7 cellular contexts compared by ENCODE assay signal in the genomic region with DNA sequence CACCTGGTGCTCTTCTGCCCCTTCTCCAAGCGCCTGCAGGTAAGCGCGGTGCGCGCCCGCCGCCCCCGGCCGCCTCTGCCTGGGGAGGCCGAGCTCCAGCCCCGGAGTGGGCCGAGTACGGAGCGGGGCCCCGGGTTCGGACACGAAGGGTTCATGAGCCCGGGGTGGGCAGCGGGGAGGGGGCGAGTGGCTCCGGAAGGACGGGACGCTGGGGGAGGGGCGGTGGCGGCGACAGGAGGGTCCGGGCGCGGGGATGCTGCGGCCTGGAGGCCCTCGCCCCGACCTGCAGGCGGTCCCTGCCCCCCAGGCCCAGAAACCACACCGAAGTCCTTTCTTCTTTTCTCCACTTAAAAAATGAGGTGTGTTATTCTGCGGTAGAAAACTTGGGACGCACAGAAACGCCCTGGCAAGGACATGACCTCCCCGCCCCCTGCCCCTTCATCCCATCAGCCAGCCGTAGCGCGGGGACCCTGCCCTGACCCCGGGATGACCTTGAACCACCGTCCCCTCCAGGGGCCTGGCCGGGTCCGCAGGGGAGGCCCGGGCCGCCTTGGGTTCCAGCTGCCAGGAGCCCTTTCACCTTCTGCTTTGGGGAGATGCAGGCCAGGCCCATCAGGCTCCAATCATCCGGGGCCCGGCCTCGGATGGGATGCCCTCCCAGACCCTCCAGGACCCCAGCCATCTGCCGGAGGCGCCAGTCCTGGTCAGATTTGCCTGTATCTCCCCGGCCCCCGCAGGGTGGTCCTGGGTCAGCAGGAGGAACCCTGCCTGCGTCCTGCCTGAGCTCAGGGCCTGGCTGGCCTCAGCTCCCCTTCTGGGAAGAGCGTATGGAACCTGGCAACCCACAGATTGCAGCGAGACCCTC. TPM values are rescaled to one million over a fixed set of nuclear protein-coding genes. Genes with fewer than 3 reads are reported as not detected.
DNase-seq lines count a peak whose midpoint lies in the region; ATAC-seq and TF ChIP-seq lines count a peak whose summit lies in the region.

No MANE protein-coding gene starts in this region.

- peak overlapping the region; percentile 87 for H3K9ac ChIP-seq in NT2/D1 (ENCODE audit: insufficient read length, low read depth)

- TF ChIP-seq CTCF in tibial nerve (IDR thresholded peaks at IDR 0.05): no peak

- intact Hi-C loops in naive thymus-derived CD4-positive, alpha-beta T cell (cut with micrococcal nuclease): no loop called here

- POLR2A ChIA-PET in naive thymus-derived CD4-positive, alpha-beta T cell (lab: Charles Lee): interaction anchor here (1.1 to 2.2 kb wide), 2 partner anchors 12 to 15 kb away, joined by 3 to 11 read pairs; no protein-coding TSS in a partner anchor

- H3K4me1 Mint-ChIP-seq in central memory CD8-positive, alpha-beta T cell: peaks cover 5% of the 10 kb centered on the region
- H3K4me1 Mint-ChIP-seq in memory B cell: peaks cover 13% of the 10 kb centered on the region
- peaks cover 0 to 6% (median 4%) of the 10 kb centered on the region in 7 donors for H3K4me1 Mint-ChIP-seq in naive thymus-derived CD4-positive, alpha-beta T cell

- 11% methylated on average over 32 to 49 of the region's 57 CpGs for WGBS in tibial nerve, 2 donors

- H3K27ac Mint-ChIP-seq in central memory CD8-positive, alpha-beta T cell (ENCODE audit: low read depth): no peak overlapping the region
- no peak overlapping the region for H3K27ac Mint-ChIP-seq in memory B cell
- H3K27ac Mint-ChIP-seq in naive thymus-derived CD4-positive, alpha-beta T cell: no peak overlapping the region

- H3K4me3 Mint-ChIP-seq in central memory CD8-positive, alpha-beta T cell: peak overlapping the region; percentile 23
- H3K4me3 Mint-ChIP-seq in memory B cell: peak overlapping the region; percentile 39
- H3K4me3 Mint-ChIP-seq in naive thymus-derived CD4-positive, alpha-beta T cell: peak overlapping the region in 2 of 10 donors; percentile 50 to 58

- CTCF ChIA-PET in naive thymus-derived CD4-positive, alpha-beta T cell (lab: Charles Lee): no interaction called here

- peaks cover 51% of the 10 kb centered on the region for H3K27me3 Mint-ChIP-seq in central memory CD8-positive, alpha-beta T cell
- H3K27me3 Mint-ChIP-seq in memory B cell: peaks cover 21% of the 10 kb centered on the region
- H3K27me3 Mint-ChIP-seq in naive thymus-derived CD4-positive, alpha-beta T cell: peaks cover 22 to 46% (median 35%) of the 10 kb centered on the region in 5 donors

- peaks cover 5% of the 10 kb centered on the region for H3K36me3 Mint-ChIP-seq in central memory CD8-positive, alpha-beta T cell (ENCODE audit: insufficient read depth)
- no peaks in the 10 kb centered on the region for H3K36me3 Mint-ChIP-seq in memory B cell
- no peaks in the 10 kb centered on the region for H3K36me3 Mint-ChIP-seq in naive thymus-derived CD4-positive, alpha-beta T cell

- H3K9me3 ChIP-seq in NT2/D1 (ENCODE audit: insufficient read depth, low read length) (no peaks in the 10 kb centered on the region), tibial nerve (no peaks in the 10 kb centered on the region)
- H3K9me3 ChIP-seq in naive thymus-derived CD4-positive, alpha-beta T cell (ENCODE audit: control insufficient read depth in 2 of 3, low read length in 3 of 3): no peaks in the 10 kb centered on the region

- H3K4me3 ChIP-seq in NT2/D1 (ENCODE audit: insufficient read length, low read depth): peak overlapping the region; percentile 67
- H3K4me3 ChIP-seq in tibial nerve: peak overlapping the region; percentile 18 to 59 (median 22)
- H3K4me3 ChIP-seq in naive thymus-derived CD4-positive, alpha-beta T cell (ENCODE audit: low read length): no peak overlapping the region

- no peak for TF ChIP-seq EP300 in tibial nerve (IDR thresholded peaks at IDR 0.05)

- H3K9me3 Mint-ChIP-seq in central memory CD8-positive, alpha-beta T cell: no peaks in the 10 kb centered on the region
- no peaks in the 10 kb centered on the region for H3K9me3 Mint-ChIP-seq in memory B cell
- peaks cover 0 to 2% (median 0%) of the 10 kb centered on the region in 11 donors for H3K9me3 Mint-ChIP-seq in naive thymus-derived CD4-positive, alpha-beta T cell

- H3K36me3 ChIP-seq in NT2/D1 (ENCODE audit: insufficient read depth, insufficient read length, low read length): peaks cover 5% of the 10 kb centered on the region
- no peaks in the 10 kb centered on the region for H3K36me3 ChIP-seq in tibial nerve
- H3K36me3 ChIP-seq in naive thymus-derived CD4-positive, alpha-beta T cell (ENCODE audit: control insufficient read depth in 2 of 3, insufficient read depth in 3 of 3, low read length in 3 of 3): no peaks in the 10 kb centered on the region

- no peak for DNase-seq in NT2/D1 (ENCODE audit: low read depth, low spot score)
- DNase-seq in central memory CD8-positive, alpha-beta T cell (ENCODE audit: low spot score in 2 of 2): no peak
- no peak for DNase-seq in memory B cell (ENCODE audit: low spot score in 2 of 2)
- DNase-seq in tibial nerve (ENCODE audit: low spot score in 2 of 2): no peak
- DNase-seq in naive thymus-derived CD4-positive, alpha-beta T cell: no peak
- no peak for DNase-seq in GM19238 (ENCODE audit: insufficient read length, low spot score)
- no peak for DNase-seq in activated CD8-positive, alpha-beta memory T cell treated with anti-CD3 and anti-CD28 coated beads, Interleukin-2, amount 50 U/mL, for 48 hours

- ATAC-seq in central memory CD8-positive, alpha-beta T cell (replicated peaks; ENCODE audit: extremely low read depth, poor library complexity, severe bottlenecking): no peak
- peak; percentile 7 for ATAC-seq in memory B cell (ENCODE audit: low read depth)
- ATAC-seq in naive thymus-derived CD4-positive, alpha-beta T cell: no peak

- H3K4me1 ChIP-seq in NT2/D1 (ENCODE audit: insufficient read depth, insufficient read length) (peaks cover 36% of the 10 kb centered on the region), tibial nerve (peaks cover 0 to 39% (median 6%) of the 10 kb centered on the region in 4 donors)
- H3K4me1 ChIP-seq in naive thymus-derived CD4-positive, alpha-beta T cell (ENCODE audit: control insufficient read depth in 2 of 2, insufficient read depth in 2 of 2, low read length in 2 of 2): no peaks in the 10 kb centered on the region

- no peak for TF ChIP-seq POLR2A in tibial nerve (IDR thresholded peaks at IDR 0.05)

- H3K27me3 ChIP-seq in NT2/D1 (ENCODE audit: insufficient read depth, insufficient read length): peaks cover 9% of the 10 kb centered on the region
- peaks cover 0 to 64% of the 10 kb centered on the region in 2 donors for H3K27me3 ChIP-seq in tibial nerve
- H3K27me3 ChIP-seq in naive thymus-derived CD4-positive, alpha-beta T cell (ENCODE audit: control insufficient read depth in 2 of 2, insufficient read depth in 2 of 2, low read length in 2 of 2): peaks cover 0 to 9% of the 10 kb centered on the region in 2 donors

- H3K27ac ChIP-seq in tibial nerve: peak overlapping the region in 1 of 4 donors; percentile 67
- no peak overlapping the region for H3K27ac ChIP-seq in naive thymus-derived CD4-positive, alpha-beta T cell (ENCODE audit: low read depth, low read length)

RNA-seq across cellular contexts. Expression of gene DIPK1B, which starts 0.6 kb away (rescaled TPM):
- total RNA-seq in tibial nerve: 10 to 100 TPM in 2 of 4 donors, 1 to 10 TPM in 2; 5.4 to 37.9 (median 15.8) TPM
- 1 to 10 TPM in 1 of 5 experiments, under 1 TPM in 2, not detected in 2; 0.46 to 1.6 (median 0.56) TPM for total RNA-seq in naive thymus-derived CD4-positive, alpha-beta T cell
- under 1 TPM; 0.11 to 0.31 TPM for polyA plus RNA-seq in naive thymus-derived CD4-positive, alpha-beta T cell

RNA-seq across cellular contexts. Expression of gene AGPAT2, which starts 25.7 kb away (rescaled TPM):
- total RNA-seq in tibial nerve: 100 to 1,000 TPM in 3 of 4 donors, 10 to 100 TPM in 1; 79.6 to 292 (median 151) TPM
- 10 to 100 TPM in 2 of 5 experiments, 1 to 10 TPM in 3; 2.3 to 20.6 (median 8.5) TPM for total RNA-seq in naive thymus-derived CD4-positive, alpha-beta T cell
- 10 to 100 TPM; 12.0 to 13.1 TPM for polyA plus RNA-seq in naive thymus-derived CD4-positive, alpha-beta T cell

RNA-seq across cellular contexts. Expression of gene LCN10, which starts 29.8 kb away (rescaled TPM):
- 10 to 100 TPM in 2 of 4 donors, 1 to 10 TPM in 2; 7.6 to 47.5 (median 17.4) TPM for total RNA-seq in tibial nerve
- 1 to 10 TPM in 3 of 5 experiments, under 1 TPM in 1, not detected in 1; 0.34 to 3.2 (median 1.2) TPM for total RNA-seq in naive thymus-derived CD4-positive, alpha-beta T cell
- polyA plus RNA-seq in naive thymus-derived CD4-positive, alpha-beta T cell: 1 to 10 TPM in 1 of 2 donors, under 1 TPM in 1; 0.45 to 1.1 TPM

RNA-seq across cellular contexts. Expression of gene LCN6, which starts 35.4 kb away (rescaled TPM):
- 10 to 100 TPM; 14.2 to 70.0 (median 42.9) TPM for total RNA-seq in tibial nerve
- total RNA-seq in naive thymus-derived CD4-positive, alpha-beta T cell: not detected
- polyA plus RNA-seq in naive thymus-derived CD4-positive, alpha-beta T cell: not detected

RNA-seq across cellular contexts. Expression of gene LCN8, which starts 45.1 kb away (rescaled TPM):
- total RNA-seq in tibial nerve: under 1 TPM in 1 of 4 donors, not detected in 3; 0.39 TPM
- under 1 TPM in 1 of 5 experiments, not detected in 4; 0.83 TPM for total RNA-seq in naive thymus-derived CD4-positive, alpha-beta T cell
- not detected for polyA plus RNA-seq in naive thymus-derived CD4-positive, alpha-beta T cell
